In genomic region chr1:20063861-20064292, GRCh38 we compare ENCODE assay signal across 17 cellular contexts. TPM values are rescaled to one million over a fixed set of nuclear protein-coding genes. Genes with fewer than 3 reads are reported as not detected.
DNase-seq lines count a peak whose midpoint lies in the region; TF ChIP-seq lines count a peak whose summit lies in the region.
"Had no signal": no experiment of that assay in that cellular context is flagged by ENCODE, and none has a peak within 500 bp of the region (broad histone marks: within the 10 kb centered on the region; RNA-seq: fewer than 3 reads in every experiment).

No MANE protein-coding gene starts in this region.

- no peak for TF ChIP-seq CTCF in epithelial cell of esophagus (IDR thresholded peaks at IDR 0.05; ENCODE audit: insufficient read depth, low read depth, low read length, missing control alignments)

- no peak overlapping the region for H3K18ac ChIP-seq in mesenchymal stem cell (ENCODE audit: low read depth in 1 of 2, low read length in 2 of 2)

- 51% methylated on average over 2 of the region's 2 CpGs for WGBS in mesenchymal stem cell

- H3K27me3 ChIP-seq in MG63 (no peaks in the 10 kb centered on the region), mesenchymal stem cell (ENCODE audit: control insufficient read depth in 1 of 2, insufficient read depth in 1 of 2, low read length in 2 of 2) (no peaks in the 10 kb centered on the region)

- no peak overlapping the region for H3K9ac ChIP-seq in mesenchymal stem cell (ENCODE audit: low read length)

- H2AK5ac ChIP-seq in mesenchymal stem cell (ENCODE audit: low read length, severe bottlenecking), result no peak overlapping the region

- H2AFZ ChIP-seq in mesenchymal stem cell (ENCODE audit: low read depth, low read length), result no peak overlapping the region

- no peak overlapping the region for H2BK12ac ChIP-seq in mesenchymal stem cell (ENCODE audit: low read length in 2 of 2)

- no peak overlapping the region for H2BK15ac ChIP-seq in mesenchymal stem cell (ENCODE audit: low read depth, poor library complexity, severe bottlenecking)

- H3K36me3 ChIP-seq in MG63 (no peaks in the 10 kb centered on the region), mesenchymal stem cell (ENCODE audit: control insufficient read depth in 1 of 2, insufficient read depth in 2 of 2, low read depth in 1 of 2, low read length in 2 of 2) (no peaks in the 10 kb centered on the region)

- no peak overlapping the region for H4K91ac ChIP-seq in mesenchymal stem cell (ENCODE audit: low read length)

- H3K14ac ChIP-seq in mesenchymal stem cell (ENCODE audit: low read length in 2 of 2), result no peak overlapping the region

- no peaks in the 10 kb centered on the region for H3K4me1 ChIP-seq in mesenchymal stem cell (ENCODE audit: control insufficient read depth, insufficient read depth, low read depth, low read length)

- H2BK5ac ChIP-seq in mesenchymal stem cell (ENCODE audit: low read depth, low read length, poor library complexity, severe bottlenecking), result no peak overlapping the region

- H3K9me3 ChIP-seq in MG63, result no peaks in the 10 kb centered on the region
- no peaks in the 10 kb centered on the region for H3K9me3 ChIP-seq in mesenchymal stem cell (ENCODE audit: control insufficient read depth, low read length)

- no peak overlapping the region for H3K4me3 ChIP-seq in MG63
- no peak overlapping the region for H3K4me3 ChIP-seq in epithelial cell of esophagus (ENCODE audit: low read length)
- no peak overlapping the region for H3K4me3 ChIP-seq in mesenchymal stem cell (ENCODE audit: insufficient read depth in 1 of 2, low read depth in 1 of 2, low read length in 2 of 2)

- H3K79me1 ChIP-seq in mesenchymal stem cell (replicated peaks; ENCODE audit: low read length, poor library complexity, severe bottlenecking), result no peaks in the 10 kb centered on the region

- no peak overlapping the region for H4K8ac ChIP-seq in mesenchymal stem cell (ENCODE audit: low read length)

- no peak overlapping the region for H2BK120ac ChIP-seq in mesenchymal stem cell (ENCODE audit: low read depth, low read length)

- H3K4ac ChIP-seq in mesenchymal stem cell (ENCODE audit: low read depth in 1 of 2, low read length in 2 of 2), result no peak overlapping the region

- H3K23ac ChIP-seq in mesenchymal stem cell (ENCODE audit: low read length in 2 of 2), result no peak overlapping the region

- no peak overlapping the region for H3K4me2 ChIP-seq in mesenchymal stem cell (ENCODE audit: low read length, poor library complexity, severe bottlenecking)

- peak; percentile 61 for DNase-seq in COLO829 (ENCODE audit: low spot score)
- peak; percentile 45 for DNase-seq in MG63
- DNase-seq in epithelial cell of esophagus (ENCODE audit: low read depth), result peak; percentile 65
- peak; percentile 34 for DNase-seq in mesenchymal stem cell
- DNase-seq in RPMI8226, result no peak
- DNase-seq in NAMALWA (ENCODE audit: low spot score), result no peak
- no peak for DNase-seq in NCI-H2227 treated with DMSO at 0.1 percent for 48 hours (lab: John Stamatoyannopoulos, UW)
- no peak for DNase-seq in HUDEP-2 (lab: John Stamatoyannopoulos, UW; ENCODE audit: unreplicated experiment in 76 of 76)
- DNase-seq: activated naive CD4-positive, alpha-beta T cell treated with Interleukin-2 at 50 U/mL for 16 hours; cerebellar nuclear complex; GF-D8; NCI-H1417; NCI-H524 treated with DMSO at 0.1 percent for 48 hours; stimulated activated CD4-positive, alpha-beta T cell treated with anti-CD3 and anti-CD28 coated beads, Interleukin-4, amount 100 ng/mL, for 24 hours; stimulated activated naive CD4-positive, alpha-beta T cell treated with Interleukin-2 at 50 U/mL for 16 hours; T-helper 9 cell had no signal

- H3K27ac ChIP-seq in mesenchymal stem cell (ENCODE audit: low read length, poor library complexity, severe bottlenecking), result no peak overlapping the region
- H3K27ac ChIP-seq: C4-2B had no signal

RNA-seq across cellular contexts. Expression of gene PLA2G5, which starts 6.1 kb away (rescaled TPM):
- total RNA-seq in MG63 (2014; rRNA removed; shearing (Covaris generic); ENCODE audit: low replicate concordance), result 2.4 TPM in 1 of 2 replicates, not detected in the other
- polyA plus RNA-seq in mesenchymal stem cell (2013, experiment 1 of 2), result not detected
- not detected for polyA plus RNA-seq in mesenchymal stem cell (2013, experiment 2 of 2)

RNA-seq across cellular contexts. Expression of gene PLA2G2D, which starts 55.5 kb away (rescaled TPM):
- not detected in 2 replicates for total RNA-seq in MG63 (2014; rRNA removed; shearing (Covaris generic); ENCODE audit: low replicate concordance)
- not detected for polyA plus RNA-seq in mesenchymal stem cell (2013, experiment 1 of 2)
- not detected for polyA plus RNA-seq in mesenchymal stem cell (2013, experiment 2 of 2)

Comparison
In these comparisons a context has a peak if more than half of its experiments do, and no peak if none do; other contexts are left out.
1. DNase-seq: peak in COLO829 (single experiment), MG63 (single experiment), epithelial cell of esophagus (single experiment) and mesenchymal stem cell (single experiment); none in RPMI8226 (single experiment), NAMALWA (single experiment), NCI-H2227 treated with DMSO at 0.1 percent for 48 hours (single experiment) and HUDEP-2 (0 of 76).